1 cellular context compared by ENCODE assay signal in the genomic region with DNA sequence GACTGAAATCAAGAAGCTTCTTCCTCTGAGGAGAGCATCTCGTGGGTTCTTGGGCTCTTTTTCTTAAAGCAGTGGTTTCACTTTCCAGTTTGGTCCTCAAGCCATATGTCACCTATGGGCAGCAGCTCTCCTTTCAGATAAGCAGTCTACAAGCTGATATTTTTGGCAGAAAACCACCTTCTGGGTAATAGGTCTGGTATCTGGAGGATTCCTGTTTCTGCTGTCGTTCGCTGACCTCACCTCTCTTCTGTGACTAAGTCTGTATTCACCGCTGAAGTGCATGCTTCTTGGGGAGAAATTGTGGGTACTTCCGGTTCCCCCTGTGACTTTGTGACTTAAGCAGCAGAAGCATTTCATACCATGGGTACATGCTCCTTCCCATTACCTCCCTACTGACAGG.
A peak's percentile ranks its signal among the peaks of the same experiment; 100 is the strongest.
TF ChIP-seq lines count a peak whose summit lies in the region.

No MANE protein-coding gene starts in this region.

TF ChIP-seq in SK-N-SH, 30 proteins besides CTCF, POLR2A, EP300 and RAD21 (continued from another document):
- peak; percentile 96 for TF ChIP-seq JUND (IDR thresholded peaks at IDR 0.05)
- TF ChIP-seq RXRA (IDR thresholded peaks at IDR 0.05; ENCODE audit: borderline replicate concordance, low read depth) = peak; percentile 89; the same call in 1 of the 2 replicates
- TF ChIP-seq FOSL2 (IDR thresholded peaks at IDR 0.05; ENCODE audit: borderline replicate concordance, low read depth) = peak; percentile 97
- TF ChIP-seq CHD2 (IDR thresholded peaks at IDR 0.05; ENCODE audit: low read length, partially characterized antibody) = no peak
- TF ChIP-seq FOXM1 (IDR thresholded peaks at IDR 0.05; ENCODE audit: low read depth) = peak; percentile 76; the same call in 1 of the 2 replicates
- TF ChIP-seq NFIC (IDR thresholded peaks at IDR 0.05; ENCODE audit: borderline replicate concordance) = peak; percentile 96
- TF ChIP-seq FOXJ3 (CRISPR knock-in tag; IDR thresholded peaks at IDR 0.05) = no peak
- TF ChIP-seq TCF12 (IDR thresholded peaks at IDR 0.05) = peak; percentile 92
- TF ChIP-seq GATA2 (CRISPR knock-in tag; IDR thresholded peaks at IDR 0.05) = no peak
- TF ChIP-seq, protein P1, sequence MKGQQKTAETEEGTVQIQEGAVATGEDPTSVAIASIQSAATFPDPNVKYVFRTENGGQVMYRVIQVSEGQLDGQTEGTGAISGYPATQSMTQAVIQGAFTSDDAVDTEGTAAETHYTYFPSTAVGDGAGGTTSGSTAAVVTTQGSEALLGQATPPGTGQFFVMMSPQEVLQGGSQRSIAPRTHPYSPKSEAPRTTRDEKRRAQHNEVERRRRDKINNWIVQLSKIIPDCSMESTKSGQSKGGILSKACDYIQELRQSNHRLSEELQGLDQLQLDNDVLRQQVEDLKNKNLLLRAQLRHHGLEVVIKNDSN (IDR thresholded peaks at IDR 0.05; ENCODE audit: borderline replicate concordance, low read depth) = 0 out of 2 replicates have a peak, but pooled peaks have one; percentile 26
- peak; percentile 86 for TF ChIP-seq MEF2A (IDR thresholded peaks at IDR 0.05; ENCODE audit: borderline replicate concordance, low read depth)
- peak; percentile 70; the same call in 1 of the 2 replicates for TF ChIP-seq POLR2AphosphoS5 (IDR thresholded peaks at IDR 0.05; ENCODE audit: low read depth, low read length)
- TF ChIP-seq SMC3 (IDR thresholded peaks at IDR 0.05; ENCODE audit: low read depth, low read length) = no peak
- TF ChIP-seq TAF1 (IDR thresholded peaks at IDR 0.05; ENCODE audit: borderline replicate concordance, low read depth, low read length) = no peak
- TF ChIP-seq, protein P2, sequence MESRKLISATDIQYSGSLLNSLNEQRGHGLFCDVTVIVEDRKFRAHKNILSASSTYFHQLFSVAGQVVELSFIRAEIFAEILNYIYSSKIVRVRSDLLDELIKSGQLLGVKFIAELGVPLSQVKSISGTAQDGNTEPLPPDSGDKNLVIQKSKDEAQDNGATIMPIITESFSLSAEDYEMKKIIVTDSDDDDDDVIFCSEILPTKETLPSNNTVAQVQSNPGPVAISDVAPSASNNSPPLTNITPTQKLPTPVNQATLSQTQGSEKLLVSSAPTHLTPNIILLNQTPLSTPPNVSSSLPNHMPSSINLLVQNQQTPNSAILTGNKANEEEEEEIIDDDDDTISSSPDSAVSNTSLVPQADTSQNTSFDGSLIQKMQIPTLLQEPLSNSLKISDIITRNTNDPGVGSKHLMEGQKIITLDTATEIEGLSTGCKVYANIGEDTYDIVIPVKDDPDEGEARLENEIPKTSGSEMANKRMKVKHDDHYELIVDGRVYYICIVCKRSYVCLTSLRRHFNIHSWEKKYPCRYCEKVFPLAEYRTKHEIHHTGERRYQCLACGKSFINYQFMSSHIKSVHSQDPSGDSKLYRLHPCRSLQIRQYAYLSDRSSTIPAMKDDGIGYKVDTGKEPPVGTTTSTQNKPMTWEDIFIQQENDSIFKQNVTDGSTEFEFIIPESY (IDR thresholded peaks at IDR 0.05; ENCODE audit: borderline replicate concordance, low read depth) = peak; percentile 70; the same call in 1 of the 2 replicates
- TF ChIP-seq, protein P3, sequence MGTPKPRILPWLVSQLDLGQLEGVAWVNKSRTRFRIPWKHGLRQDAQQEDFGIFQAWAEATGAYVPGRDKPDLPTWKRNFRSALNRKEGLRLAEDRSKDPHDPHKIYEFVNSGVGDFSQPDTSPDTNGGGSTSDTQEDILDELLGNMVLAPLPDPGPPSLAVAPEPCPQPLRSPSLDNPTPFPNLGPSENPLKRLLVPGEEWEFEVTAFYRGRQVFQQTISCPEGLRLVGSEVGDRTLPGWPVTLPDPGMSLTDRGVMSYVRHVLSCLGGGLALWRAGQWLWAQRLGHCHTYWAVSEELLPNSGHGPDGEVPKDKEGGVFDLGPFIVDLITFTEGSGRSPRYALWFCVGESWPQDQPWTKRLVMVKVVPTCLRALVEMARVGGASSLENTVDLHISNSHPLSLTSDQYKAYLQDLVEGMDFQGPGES (IDR thresholded peaks at IDR 0.05; ENCODE audit: low read depth, low read length) = no peak
- no peak for TF ChIP-seq MXI1 (IDR thresholded peaks at IDR 0.05; ENCODE audit: low read depth, low read length)
- peak; percentile 79 for TF ChIP-seq TEAD4 (IDR thresholded peaks at IDR 0.05; ENCODE audit: borderline replicate concordance, insufficient read depth)
- TF ChIP-seq, protein P4, sequence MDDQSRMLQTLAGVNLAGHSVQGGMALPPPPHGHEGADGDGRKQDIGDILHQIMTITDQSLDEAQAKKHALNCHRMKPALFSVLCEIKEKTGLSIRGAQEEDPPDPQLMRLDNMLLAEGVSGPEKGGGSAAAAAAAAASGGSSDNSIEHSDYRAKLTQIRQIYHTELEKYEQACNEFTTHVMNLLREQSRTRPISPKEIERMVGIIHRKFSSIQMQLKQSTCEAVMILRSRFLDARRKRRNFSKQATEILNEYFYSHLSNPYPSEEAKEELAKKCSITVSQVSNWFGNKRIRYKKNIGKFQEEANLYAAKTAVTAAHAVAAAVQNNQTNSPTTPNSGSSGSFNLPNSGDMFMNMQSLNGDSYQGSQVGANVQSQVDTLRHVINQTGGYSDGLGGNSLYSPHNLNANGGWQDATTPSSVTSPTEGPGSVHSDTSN (IDR thresholded peaks at IDR 0.05) = peak; percentile 86
- TF ChIP-seq NRF1 (IDR thresholded peaks at IDR 0.05; ENCODE audit: low read depth, low read length) = no peak
- TF ChIP-seq, protein P5, sequence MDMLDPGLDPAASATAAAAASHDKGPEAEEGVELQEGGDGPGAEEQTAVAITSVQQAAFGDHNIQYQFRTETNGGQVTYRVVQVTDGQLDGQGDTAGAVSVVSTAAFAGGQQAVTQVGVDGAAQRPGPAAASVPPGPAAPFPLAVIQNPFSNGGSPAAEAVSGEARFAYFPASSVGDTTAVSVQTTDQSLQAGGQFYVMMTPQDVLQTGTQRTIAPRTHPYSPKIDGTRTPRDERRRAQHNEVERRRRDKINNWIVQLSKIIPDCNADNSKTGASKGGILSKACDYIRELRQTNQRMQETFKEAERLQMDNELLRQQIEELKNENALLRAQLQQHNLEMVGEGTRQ (IDR thresholded peaks at IDR 0.05; ENCODE audit: borderline replicate concordance, low read depth, low read length) = no peak
